ENCODE assay signal across 8 cellular contexts in genomic region chr2:135709992-135710391, GRCh38. TPM values are rescaled to one million over a fixed set of nuclear protein-coding genes. Genes with fewer than 3 reads are reported as not detected.
DNase-seq lines count a peak whose midpoint lies in the region; ATAC-seq and TF ChIP-seq lines count a peak whose summit lies in the region.

No MANE protein-coding gene starts in this region.

- H3K36me3 ChIP-seq in CD4-positive, CD25-positive, alpha-beta regulatory T cell (ENCODE audit: control insufficient read depth, insufficient read depth, low read length): peaks cover 5% of the 10 kb centered on the region
- H3K36me3 ChIP-seq in lower lobe of right lung: peaks cover 9% of the 10 kb centered on the region

- H3K4me1 Mint-ChIP-seq in CD4-positive, CD25-positive, alpha-beta regulatory T cell: peaks cover 0 to 7% (median under 1%) of the 10 kb centered on the region in 4 donors

- no peak overlapping the region for H3K27ac ChIP-seq in CD4-positive, CD25-positive, alpha-beta regulatory T cell (ENCODE audit: insufficient read depth, low read length, poor library complexity, severe bottlenecking)
- no peak overlapping the region for H3K27ac ChIP-seq in coronary artery
- no peak overlapping the region for H3K27ac ChIP-seq in lower lobe of right lung

- H3K4me3 Mint-ChIP-seq in CD4-positive, CD25-positive, alpha-beta regulatory T cell: no peak overlapping the region

- peak; percentile 52 to 71 (median 67) for DNase-seq in CD4-positive, CD25-positive, alpha-beta regulatory T cell
- DNase-seq in NCI-H1694 (lab: John Stamatoyannopoulos, UW) (peak; percentile 26), coronary artery (ENCODE audit: low spot score) (no peak), lower lobe of right lung (peak; percentile 54)
- peak; percentile 74 for DNase-seq in activated CD4-positive, alpha-beta T cell treated with anti-CD3 and anti-CD28 coated beads, Interleukin-2, amount 50 U/mL, for 1 hour
- peak; percentile 47 for DNase-seq in stimulated activated CD8-positive, alpha-beta memory T cell treated with anti-CD3 and anti-CD28 coated beads, Interleukin-12 subunit alpha, Interleukin-12 subunit beta, amount 100 ng/mL, for 4 hours (ENCODE audit: low read depth)

- H3K27ac Mint-ChIP-seq in CD4-positive, CD25-positive, alpha-beta regulatory T cell: peak overlapping the region in 1 of 3 donors; percentile 6

- no peaks in the 10 kb centered on the region for H3K27me3 Mint-ChIP-seq in CD4-positive, CD25-positive, alpha-beta regulatory T cell

- H3K4me1 ChIP-seq in CD4-positive, CD25-positive, alpha-beta regulatory T cell (ENCODE audit: control insufficient read depth, insufficient read depth, low read length, poor library complexity, severe bottlenecking): no peaks in the 10 kb centered on the region
- no peaks in the 10 kb centered on the region for H3K4me1 ChIP-seq in lower lobe of right lung

- H3K36me3 Mint-ChIP-seq in CD4-positive, CD25-positive, alpha-beta regulatory T cell: peaks cover 15% of the 10 kb centered on the region

- no peak overlapping the region for H3K4me3 ChIP-seq in CD4-positive, CD25-positive, alpha-beta regulatory T cell (ENCODE audit: low read depth, low read length)
- H3K4me3 ChIP-seq in coronary artery: no peak overlapping the region
- no peak overlapping the region for H3K4me3 ChIP-seq in lower lobe of right lung

- peak; percentile 52 to 58 for ATAC-seq in CD4-positive, CD25-positive, alpha-beta regulatory T cell (ENCODE audit: low read depth in 2 of 2)
- peak; percentile 54 for ATAC-seq in GM21360 (IDR thresholded peaks at IDR 0.05; ENCODE audit: unreplicated experiment)
- ATAC-seq in lower lobe of right lung: peak; percentile 77 to 83
- ATAC-seq in GM18520 (IDR thresholded peaks at IDR 0.05; ENCODE audit: unreplicated experiment): no peak

- H3K9me3 ChIP-seq in CD4-positive, CD25-positive, alpha-beta regulatory T cell (ENCODE audit: control insufficient read depth in 2 of 2, low read length in 2 of 2): no peaks in the 10 kb centered on the region
- no peaks in the 10 kb centered on the region for H3K9me3 ChIP-seq in lower lobe of right lung

- TF ChIP-seq CTCF in coronary artery (IDR thresholded peaks at IDR 0.05) (peak; percentile 87), lower lobe of right lung (IDR thresholded peaks at IDR 0.05) (peak; percentile 94)

- H3K9me3 Mint-ChIP-seq in CD4-positive, CD25-positive, alpha-beta regulatory T cell: no peaks in the 10 kb centered on the region

- H3K27me3 ChIP-seq in CD4-positive, CD25-positive, alpha-beta regulatory T cell (ENCODE audit: control insufficient read depth, insufficient read depth, low read length): no peaks in the 10 kb centered on the region
- no peaks in the 10 kb centered on the region for H3K27me3 ChIP-seq in lower lobe of right lung (ENCODE audit: low read depth)

- intact Hi-C loops in lower lobe of right lung (cut with DNase I): loop anchor here (10.0 kb wide), 1 partner anchor 705 kb away; no protein-coding TSS in a partner anchor

RNA-seq across cellular contexts. Expression of gene UBXN4, which starts 31.7 kb away (rescaled TPM):
- total RNA-seq in CD4-positive, CD25-positive, alpha-beta regulatory T cell: 177 TPM
- polyA plus RNA-seq in CD4-positive, CD25-positive, alpha-beta regulatory T cell: 100 to 1,000 TPM; 101 to 163 (median 119) TPM
- total RNA-seq in lower lobe of right lung: 88.1 TPM
